1 cellular context compared by ENCODE assay signal in the genomic region with DNA sequence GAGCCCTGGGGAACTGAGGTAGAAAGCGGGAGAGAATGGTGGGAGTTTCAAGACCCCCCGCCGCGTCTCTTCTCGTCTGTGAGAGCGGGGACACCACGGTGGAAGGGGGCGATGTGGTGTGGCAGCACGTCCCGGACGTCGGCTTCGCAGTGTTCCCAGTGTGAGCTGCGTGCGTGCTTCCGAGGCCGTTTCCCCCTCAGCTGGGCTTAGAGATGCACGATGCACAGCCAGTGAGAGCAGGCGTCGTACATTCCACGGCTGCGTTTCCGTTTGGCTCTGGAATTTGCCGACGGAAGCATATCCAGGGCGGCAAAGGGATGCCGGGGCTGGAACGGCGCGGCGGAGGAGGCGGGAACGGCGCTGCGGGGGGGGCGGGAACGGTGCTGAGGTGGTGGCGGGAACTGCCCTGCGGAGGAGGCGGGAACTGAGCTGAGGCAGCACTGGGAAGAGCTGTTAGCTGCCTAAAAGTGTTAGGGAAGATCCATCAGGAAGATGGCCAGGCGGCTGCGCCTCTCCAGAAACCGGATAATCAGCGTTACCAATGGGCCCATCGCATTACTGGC.
A peak's percentile ranks its signal among the peaks of the same experiment; 100 is the strongest.
TF ChIP-seq lines count a peak whose summit lies in the region.

No MANE protein-coding gene starts in this region.

TF ChIP-seq in H1, 55 proteins besides CTCF, POLR2A, EP300 and RAD21:
- TF ChIP-seq MAFK (IDR thresholded peaks at IDR 0.05; ENCODE audit: low read depth, low read length) (peak; percentile 38; the same call in 1 of the 2 replicates), USF2 (IDR thresholded peaks at IDR 0.05; ENCODE audit: low read length) (no peak), TEAD4 (IDR thresholded peaks at IDR 0.05; ENCODE audit: low read depth, low read length) (peak; percentile 90), SIRT6 (IDR thresholded peaks at IDR 0.05; ENCODE audit: low read length) (no peak), SAP30 (IDR thresholded peaks at IDR 0.05; ENCODE audit: insufficient read depth, insufficient replicate concordance, low read length) (no peak), MAX (IDR thresholded peaks at IDR 0.05) (peak; percentile 98)
- TF ChIP-seq, protein P1, sequence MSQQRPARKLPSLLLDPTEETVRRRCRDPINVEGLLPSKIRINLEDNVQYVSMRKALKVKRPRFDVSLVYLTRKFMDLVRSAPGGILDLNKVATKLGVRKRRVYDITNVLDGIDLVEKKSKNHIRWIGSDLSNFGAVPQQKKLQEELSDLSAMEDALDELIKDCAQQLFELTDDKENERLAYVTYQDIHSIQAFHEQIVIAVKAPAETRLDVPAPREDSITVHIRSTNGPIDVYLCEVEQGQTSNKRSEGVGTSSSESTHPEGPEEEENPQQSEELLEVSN (IDR thresholded peaks at IDR 0.05), result peak; percentile 98
